In genomic region chr14:87305345-87305744, GRCh38 we compare ENCODE assay signal across 5 cellular contexts.
"Had no signal": no experiment of that assay in that cellular context is flagged by ENCODE, and none has a peak within 500 bp of the region (broad histone marks: within the 10 kb centered on the region; RNA-seq: fewer than 3 reads in every experiment).

No MANE protein-coding gene starts in this region.

- DNase-seq: IMR-90, KBM-7 had no signal

- ATAC-seq: HepG2, K562 had no signal

- H3K4me3 ChIP-seq: K562 had no signal

- H3K27ac ChIP-seq: HL-60 had no signal
